ENCODE assay signal across 20 cellular contexts in the genomic region with DNA sequence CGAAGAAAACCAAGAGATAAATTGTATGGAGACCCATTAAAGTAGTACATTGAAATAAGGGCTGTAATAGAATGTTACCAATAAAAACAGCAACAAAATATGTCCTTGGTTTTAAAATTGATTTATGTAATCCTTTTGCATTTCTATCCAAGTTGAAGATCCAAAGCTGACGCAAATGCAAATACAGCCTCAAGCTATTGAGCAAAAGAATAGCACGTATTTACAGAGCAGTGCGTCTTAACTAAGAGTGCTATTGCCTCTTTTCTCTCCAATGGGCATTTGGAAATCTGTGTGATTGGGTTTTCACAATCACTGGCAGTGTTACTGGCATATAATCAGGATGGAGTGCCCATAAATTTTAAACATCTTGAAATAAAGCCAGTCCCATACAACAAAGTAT.
"Had no signal": no experiment of that assay in that cellular context is flagged by ENCODE, and none has a peak within 500 bp of the region (broad histone marks: within the 10 kb centered on the region; RNA-seq: fewer than 3 reads in every experiment).

No MANE protein-coding gene starts in this region.

- DNase-seq: colonic mucosa; effector CD8-positive, alpha-beta T cell; endodermal cell; foreskin melanocyte; hypothalamus; immature natural killer cell; islet precursor cell; kidney glomerular epithelial cell; left colon; left ventricle myocardium inferior; lower lobe of right lung; naive B cell; right lobe of liver; small intestine; stimulated activated CD4-positive, alpha-beta T cell treated with anti-CD3 and anti-CD28 coated beads, Interleukin-15, amount 100 ng/mL, for 24 hours; stimulated activated CD4-positive, alpha-beta T cell treated with anti-CD3 and anti-CD28 coated beads, Interleukin-2, amount 100 ng/mL, for 48 hours; stimulated activated naive B cell treated with anti-CD40 and anti-IgM and Interleukin-4, amounts not matched to agents 10 μg/mL and 1 μg/mL and 100 μg/mL, for 72 hours; upper lobe of left lung; uterus had no signal

- ATAC-seq: left colon; lower lobe of right lung; natural killer cell treated with Interleukin-12 subunit alpha and Interleukin-12 subunit beta and Interleukin-15 and Interleukin-18, amount 100 ng/mL, for 72 hours; right lobe of liver; stimulated activated naive B cell treated with anti-CD40 and anti-IgM and Interleukin-4, amounts not matched to agents 10 μg/mL and 1 μg/mL and 100 μg/mL, for 72 hours had no signal
